Comparison of ENCODE assay signal across 21 cellular contexts in the genomic region with DNA sequence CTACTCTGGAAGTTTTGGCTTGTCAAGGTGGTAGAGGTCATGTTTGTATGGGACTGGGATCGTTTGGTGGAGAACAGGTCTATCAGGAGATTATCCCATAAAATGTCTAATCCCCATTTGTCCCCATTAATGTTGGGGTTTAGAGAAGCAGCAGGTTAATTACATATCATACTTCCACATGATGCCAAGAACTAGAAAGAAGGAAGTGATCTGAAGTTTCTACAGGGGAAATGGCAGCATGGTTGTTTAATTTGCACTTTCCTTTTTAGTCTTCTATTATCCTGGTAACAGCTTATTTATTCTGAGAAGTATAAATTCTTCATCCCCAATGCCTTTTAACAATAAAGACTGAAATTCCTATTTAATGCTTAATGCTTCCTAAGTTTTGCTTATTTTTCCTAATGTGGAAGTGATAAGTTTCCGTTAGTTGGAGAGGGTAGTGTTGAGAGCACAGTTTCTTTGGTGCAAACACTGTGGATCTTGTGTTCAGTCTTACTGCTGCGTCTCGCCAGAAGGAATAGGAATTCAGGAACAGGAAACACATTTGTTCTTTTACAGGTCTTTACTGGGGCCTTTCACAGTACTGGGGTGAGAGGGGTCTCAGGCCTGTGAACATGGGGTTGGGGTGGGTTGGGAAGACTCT. TPM values are rescaled to one million over a fixed set of nuclear protein-coding genes. Genes with fewer than 3 reads are reported as not detected.
DNase-seq lines count a peak whose midpoint lies in the region; ATAC-seq and TF ChIP-seq lines count a peak whose summit lies in the region.
"Had no signal": no experiment of that assay in that cellular context is flagged by ENCODE, and none has a peak within 500 bp of the region (broad histone marks: within the 10 kb centered on the region; RNA-seq: fewer than 3 reads in every experiment).

No MANE protein-coding gene starts in this region.

- H4K20me1 ChIP-seq in OCI-LY3 (ENCODE audit: insufficient read depth, low read length) = peaks cover 11% of the 10 kb centered on the region; the same call in 1 of the 2 replicates

- H3K4me3 ChIP-seq in OCI-LY3 (ENCODE audit: low read length) (no peak overlapping the region), upper lobe of left lung (no peak overlapping the region), SJCRH30 (no peak overlapping the region)
- H3K4me3 ChIP-seq: colonic mucosa, esophagus muscularis mucosa had no signal

- peak overlapping the region; percentile 35 for H3K27ac Mint-ChIP-seq in activated naive CD4-positive, alpha-beta T cell treated with anti-CD3 and anti-CD28 coated beads, Interleukin-2, amount 50 U/mL, for 24 hours
- H3K27ac Mint-ChIP-seq in activated naive CD4-positive, alpha-beta T cell treated with anti-CD3 and anti-CD28 coated beads, Interleukin-2, amount 50 U/mL, for 72 hours = no peak overlapping the region

- H3K27ac ChIP-seq in OCI-LY3 (ENCODE audit: low read length) (no peak overlapping the region), upper lobe of left lung (peak overlapping the region; percentile 6 to 62 (median 30)), SJCRH30 (no peak overlapping the region)
- H3K27ac ChIP-seq: colonic mucosa, esophagus muscularis mucosa had no signal

- H3K4me3 Mint-ChIP-seq in activated naive CD4-positive, alpha-beta T cell treated with anti-CD3 and anti-CD28 coated beads, Interleukin-2, amount 50 U/mL, for 24 hours = no peak overlapping the region

- H2AFZ ChIP-seq in OCI-LY3 (ENCODE audit: low read depth, low read length) = no peak overlapping the region

- H3K4me1 Mint-ChIP-seq in activated naive CD4-positive, alpha-beta T cell treated with anti-CD3 and anti-CD28 coated beads, Interleukin-2, amount 50 U/mL, for 24 hours = peaks cover 67% of the 10 kb centered on the region

- H3K4me2 ChIP-seq in OCI-LY3 (ENCODE audit: low read length) = peak overlapping the region; percentile 12; the same call in 1 of the 2 replicates
- H3K4me2 ChIP-seq: SK-N-SH had no signal

- no peak overlapping the region for H3K9ac ChIP-seq in OCI-LY3 (ENCODE audit: low read length)
- H3K9ac ChIP-seq: SK-N-SH had no signal

- no peak for TF ChIP-seq EP300 in upper lobe of left lung (IDR thresholded peaks at IDR 0.05)

- H3K36me3 ChIP-seq in OCI-LY3 (replicated peaks; ENCODE audit: low read depth, low read length) (no peaks in the 10 kb centered on the region), upper lobe of left lung (no peaks in the 10 kb centered on the region), SJCRH30 (no peaks in the 10 kb centered on the region; the same call in 1 of the 2 replicates)
- H3K36me3 ChIP-seq: colonic mucosa, esophagus muscularis mucosa had no signal

- H3K27me3 Mint-ChIP-seq in activated naive CD4-positive, alpha-beta T cell treated with anti-CD3 and anti-CD28 coated beads, Interleukin-2, amount 50 U/mL, for 24 hours = no peaks in the 10 kb centered on the region

- no peaks in the 10 kb centered on the region for H3K27me3 ChIP-seq in OCI-LY3 (ENCODE audit: low read depth, low read length)
- no peaks in the 10 kb centered on the region for H3K27me3 ChIP-seq in upper lobe of left lung
- no peaks in the 10 kb centered on the region for H3K27me3 ChIP-seq in SJCRH30
- H3K27me3 ChIP-seq: colonic mucosa, esophagus muscularis mucosa had no signal

- ATAC-seq in activated naive CD4-positive, alpha-beta T cell treated with anti-CD3 and anti-CD28 coated beads, Interleukin-2, amount 50 U/mL, for 72 hours = no peak
- no peak for ATAC-seq in upper lobe of left lung (ENCODE audit: low FRiP score in 2 of 2)
- no peak for ATAC-seq in HG03280 (IDR thresholded peaks at IDR 0.05; ENCODE audit: unreplicated experiment)
- no peak for ATAC-seq in GM21390 (IDR thresholded peaks at IDR 0.05; ENCODE audit: unreplicated experiment)

- no peaks in the 10 kb centered on the region for H3K9me3 ChIP-seq in OCI-LY3 (ENCODE audit: insufficient read depth, low read length)
- H3K9me3 ChIP-seq in upper lobe of left lung = no peaks in the 10 kb centered on the region
- no peaks in the 10 kb centered on the region for H3K9me3 ChIP-seq in SJCRH30 (replicated peaks)
- H3K9me3 ChIP-seq: colonic mucosa, esophagus muscularis mucosa, SK-N-SH had no signal

- H3K9me3 Mint-ChIP-seq in activated naive CD4-positive, alpha-beta T cell treated with anti-CD3 and anti-CD28 coated beads, Interleukin-2, amount 50 U/mL, for 24 hours = no peaks in the 10 kb centered on the region
- H3K9me3 Mint-ChIP-seq in activated naive CD4-positive, alpha-beta T cell treated with anti-CD3 and anti-CD28 coated beads, Interleukin-2, amount 50 U/mL, for 72 hours = no peaks in the 10 kb centered on the region

- H3K4me1 ChIP-seq in OCI-LY3 (ENCODE audit: low read length) (peaks cover 28% of the 10 kb centered on the region), upper lobe of left lung (peaks cover 32 to 44% (median 37%) of the 10 kb centered on the region in 4 donors), SJCRH30 (peaks cover 4% of the 10 kb centered on the region)

- H3K36me3 Mint-ChIP-seq in activated naive CD4-positive, alpha-beta T cell treated with anti-CD3 and anti-CD28 coated beads, Interleukin-2, amount 50 U/mL, for 24 hours = peaks cover 9% of the 10 kb centered on the region
- peaks cover 5 to 14% of the 10 kb centered on the region in 2 donors for H3K36me3 Mint-ChIP-seq in activated naive CD4-positive, alpha-beta T cell treated with anti-CD3 and anti-CD28 coated beads, Interleukin-2, amount 50 U/mL, for 72 hours

- TF ChIP-seq POLR2A in upper lobe of left lung (IDR thresholded peaks at IDR 0.05) = no peak

- H3K79me2 ChIP-seq in OCI-LY3 (ENCODE audit: low read length) = peaks cover 35% of the 10 kb centered on the region

- 53 to 73% methylated on average over 4 of the region's 4 CpGs for WGBS in upper lobe of left lung, 2 donors

- no peak for DNase-seq in activated naive CD4-positive, alpha-beta T cell treated with anti-CD3 and anti-CD28 coated beads, Interleukin-2, amount 50 U/mL, for 72 hours (ENCODE audit: low spot score in 2 of 2)
- DNase-seq in glomerular endothelial cell (ENCODE audit: extremely low read depth, low read depth, low spot score) = peak; percentile 76
- DNase-seq in upper lobe of left lung = no peak
- DNase-seq in SJCRH30 = no peak
- DNase-seq: ACHN; Calu3; colonic mucosa; GDM1; head of caudate nucleus; IMR-90; NCI-H226; nucleus accumbens; OCI-M1; SK-N-SH; stimulated activated CD4-positive, alpha-beta T cell treated with anti-CD3 and anti-CD28 coated beads, Interleukin-4, amount 100 ng/mL, for 4 hours; trophoblast cell had no signal

- TF ChIP-seq CTCF in OCI-LY3 (IDR thresholded peaks at IDR 0.05; ENCODE audit: low read depth, low read length) = no peak
- TF ChIP-seq CTCF in upper lobe of left lung (IDR thresholded peaks at IDR 0.05) = no peak

RNA-seq across cellular contexts. Expression of a gene that starts 59.6 kb away (rescaled TPM):
- total RNA-seq in activated naive CD4-positive, alpha-beta T cell treated with anti-CD3 and anti-CD28 coated beads, Interleukin-2, amount 50 U/mL, for 72 hours = 10 to 100 TPM; 11.8 to 12.7 TPM
- total RNA-seq in glomerular endothelial cell = 10.6 and 15.9 TPM in 2 replicates
- 10 to 100 TPM; 20.8 to 29.0 (median 26.2) TPM for total RNA-seq in upper lobe of left lung
- 12.4 and 13.5 TPM in 2 replicates for total RNA-seq in SJCRH30 (2014; rRNA removed; shearing (Covaris generic))

Comparison
In these comparisons a context has a peak if more than half of its experiments do, and no peak if none do; other contexts are left out.
1. H3K27ac ChIP-seq: peak in upper lobe of left lung (4 of 4); none in OCI-LY3 (single experiment) and SJCRH30 (single experiment).